In genomic region chr4:110793381-110793801, GRCh38 we compare ENCODE assay signal across 22 cellular contexts.
DNase-seq lines count a peak whose midpoint lies in the region; ATAC-seq and TF ChIP-seq lines count a peak whose summit lies in the region.
"Had no signal": no experiment of that assay in that cellular context is flagged by ENCODE, and none has a peak within 500 bp of the region (broad histone marks: within the 10 kb centered on the region; RNA-seq: fewer than 3 reads in every experiment).

No MANE protein-coding gene starts in this region.

- H3K27me3 ChIP-seq in GM23338 (ENCODE audit: insufficient read depth) (no peaks in the 10 kb centered on the region), thyroid gland (no peaks in the 10 kb centered on the region), PC-9 (ENCODE audit: insufficient read depth, low read depth) (no peaks in the 10 kb centered on the region)
- H3K27me3 ChIP-seq: ovary had no signal

- intact Hi-C loops in thyroid gland (cut with DNase I) (no loop called here), PC-9 (cut with micrococcal nuclease; ENCODE audit: unreplicated experiment) (no loop called here)

- H3K4me2 ChIP-seq in GM23338 (no peak overlapping the region), PC-9 (no peak overlapping the region)

- H4K20me1 ChIP-seq in GM23338 (replicated peaks; ENCODE audit: insufficient read depth): no peaks in the 10 kb centered on the region
- H4K20me1 ChIP-seq in PC-9 (ENCODE audit: insufficient read depth): no peaks in the 10 kb centered on the region

- TF ChIP-seq CTCF in GM23338 (conservative IDR thresholded peaks at IDR 0.05; ENCODE audit: low read depth in 2 of 2) (no peak), fibroblast of the aortic adventitia (IDR thresholded peaks at IDR 0.05; ENCODE audit: insufficient read depth, low read length) (no peak), omental fat pad (IDR thresholded peaks at IDR 0.05) (no peak), thyroid gland (IDR thresholded peaks at IDR 0.05) (no peak), PC-9 (conservative IDR thresholded peaks at IDR 0.05) (no peak)

- H3K36me3 ChIP-seq in GM23338 (ENCODE audit: insufficient read depth) (no peaks in the 10 kb centered on the region), thyroid gland (no peaks in the 10 kb centered on the region), PC-9 (ENCODE audit: low read depth) (no peaks in the 10 kb centered on the region)
- H3K36me3 ChIP-seq: ovary had no signal

- H3F3A ChIP-seq in GM23338 (replicated peaks; ENCODE audit: low read depth) (no peaks in the 10 kb centered on the region), PC-9 (ENCODE audit: insufficient read depth, low read depth) (no peaks in the 10 kb centered on the region)

- ATAC-seq in GM23338: peak; percentile 43
- peak; percentile 57 for ATAC-seq in omental fat pad (ENCODE audit: low FRiP score)
- no peak for ATAC-seq in GM21526 (IDR thresholded peaks at IDR 0.05; ENCODE audit: low FRiP score, unreplicated experiment)
- ATAC-seq: left colon, sciatic nerve had no signal

- WGBS in thyroid gland, 2 donors: 66 to 73% methylated on average over 4 of the region's 4 CpGs

- DNase-seq in GM23338 (ENCODE audit: low spot score) (no peak), OCI-M1 (lab: John Stamatoyannopoulos, UW) (peak; percentile 51), fibroblast of the aortic adventitia (ENCODE audit: low read depth) (peak; percentile 71), omental fat pad (ENCODE audit: low spot score) (no peak), thyroid gland (no peak), PC-9 (no peak)
- DNase-seq: activated CD4-positive, alpha-beta T cell treated with anti-CD3 and anti-CD28 coated beads for 4 hours; AML-193; amniotic stem cell; cerebellar nuclear complex; effector memory CD4-positive, alpha-beta T cell; HCEC 1CT; left colon; MM.1S; NCI-H187 treated with DMSO at 0.1 percent for 48 hours; NCI-H446 treated with DMSO at 0.1 percent for 48 hours; NK-92 treated with Interleukin-12 subunit alpha and Interleukin-12 subunit beta, amount 100 ng/mL, for 24 hours; ovary; SW 1271 had no signal

- no peak for TF ChIP-seq POLR2A in thyroid gland (IDR thresholded peaks at IDR 0.05)

- CTCF ChIA-PET in PC-9 (lab: Charles Lee): no interaction called here

- H2AFZ ChIP-seq in GM23338 (no peak overlapping the region), PC-9 (no peak overlapping the region)

- no peaks in the 10 kb centered on the region for H3K9me2 ChIP-seq in GM23338 (ENCODE audit: insufficient read depth)
- no peaks in the 10 kb centered on the region for H3K9me2 ChIP-seq in PC-9 (ENCODE audit: insufficient read depth)

- POLR2A ChIA-PET in PC-9 (lab: Charles Lee; ENCODE audit: unreplicated experiment): no interaction called here

- H3K4me3 ChIP-seq in GM23338: no peak overlapping the region
- no peak overlapping the region for H3K4me3 ChIP-seq in fibroblast of the aortic adventitia (ENCODE audit: low read depth, low read length)
- H3K4me3 ChIP-seq in thyroid gland (replicated peaks in 1 of 3): no peak overlapping the region
- H3K4me3 ChIP-seq in PC-9: no peak overlapping the region
- H3K4me3 ChIP-seq: ovary had no signal

- H3K79me2 ChIP-seq in GM23338 (replicated peaks; ENCODE audit: insufficient read depth) (no peaks in the 10 kb centered on the region), PC-9 (ENCODE audit: low read depth) (no peaks in the 10 kb centered on the region)

- no TSS peak for BruUV-seq in PC-9 (replicated peaks; lab: Mats Ljungman, UMichigan)

- H3K36me3 Mint-ChIP-seq in GM23338 (ENCODE audit: low read depth): no peaks in the 10 kb centered on the region

- peaks cover 34% of the 10 kb centered on the region for H3K4me1 Mint-ChIP-seq in GM23338

- H3K4me1 ChIP-seq in GM23338 (ENCODE audit: insufficient read depth): peaks cover 11% of the 10 kb centered on the region
- no peaks in the 10 kb centered on the region for H3K4me1 ChIP-seq in thyroid gland
- no peaks in the 10 kb centered on the region for H3K4me1 ChIP-seq in PC-9 (replicated peaks; ENCODE audit: insufficient read depth)

- H3K9me3 ChIP-seq in thyroid gland (no peaks in the 10 kb centered on the region), PC-9 (ENCODE audit: insufficient read depth, low read depth) (no peaks in the 10 kb centered on the region)
- H3K9me3 ChIP-seq: ovary had no signal

- H3K27ac Mint-ChIP-seq in GM23338: no peak overlapping the region; the same call in 1 of the 2 replicates

- H3K27me3 Mint-ChIP-seq in GM23338 (ENCODE audit: insufficient read depth, low read depth, poor library complexity): no peaks in the 10 kb centered on the region

- no peaks in the 10 kb centered on the region for H3K9me3 Mint-ChIP-seq in GM23338

- H3K4me3 Mint-ChIP-seq in GM23338: no peak overlapping the region

- H3K27ac ChIP-seq in GM23338 (ENCODE audit: low read depth) (no peak overlapping the region), thyroid gland (no peak overlapping the region), PC-9 (no peak overlapping the region)
- H3K27ac ChIP-seq: ovary, RWPE1 had no signal

TF ChIP-seq in GM23338, 12 proteins besides CTCF, POLR2A, EP300 and RAD21 (continues in another document):
- TF ChIP-seq ETS1 (IDR thresholded peaks at IDR 0.05) (no peak), REST (IDR thresholded peaks at IDR 0.05; ENCODE audit: unreplicated experiment) (no peak), POLR2AphosphoS5 (IDR thresholded peaks at IDR 0.05; ENCODE audit: low read depth) (no peak), STAT1 (IDR thresholded peaks at IDR 0.05; ENCODE audit: unreplicated experiment) (no peak), EZH2 (IDR thresholded peaks at IDR 0.05; ENCODE audit: low read depth, unreplicated experiment) (no peak), NANOG (IDR thresholded peaks at IDR 0.05; ENCODE audit: borderline replicate concordance) (no peak), EZH2phosphoT487 (IDR thresholded peaks at IDR 0.05; ENCODE audit: unreplicated experiment) (no peak), ZNF331 (CRISPR knock-in tag; IDR thresholded peaks at IDR 0.05; ENCODE audit: low read depth) (no peak), ZNF114 (CRISPR knock-in tag; IDR thresholded peaks at IDR 0.05) (no peak), CREB1 (CRISPR knock-in tag; IDR thresholded peaks at IDR 0.05; ENCODE audit: low read depth) (no peak)

Comparison
In these comparisons a context has a peak if more than half of its experiments do, and no peak if none do; other contexts are left out.
1. DNase-seq: peak in OCI-M1 (single experiment) and fibroblast of the aortic adventitia (single experiment); none in GM23338 (single experiment), omental fat pad (single experiment), thyroid gland (0 of 2) and PC-9 (0 of 2).